8 cellular contexts compared by ENCODE assay signal in the genomic region with DNA sequence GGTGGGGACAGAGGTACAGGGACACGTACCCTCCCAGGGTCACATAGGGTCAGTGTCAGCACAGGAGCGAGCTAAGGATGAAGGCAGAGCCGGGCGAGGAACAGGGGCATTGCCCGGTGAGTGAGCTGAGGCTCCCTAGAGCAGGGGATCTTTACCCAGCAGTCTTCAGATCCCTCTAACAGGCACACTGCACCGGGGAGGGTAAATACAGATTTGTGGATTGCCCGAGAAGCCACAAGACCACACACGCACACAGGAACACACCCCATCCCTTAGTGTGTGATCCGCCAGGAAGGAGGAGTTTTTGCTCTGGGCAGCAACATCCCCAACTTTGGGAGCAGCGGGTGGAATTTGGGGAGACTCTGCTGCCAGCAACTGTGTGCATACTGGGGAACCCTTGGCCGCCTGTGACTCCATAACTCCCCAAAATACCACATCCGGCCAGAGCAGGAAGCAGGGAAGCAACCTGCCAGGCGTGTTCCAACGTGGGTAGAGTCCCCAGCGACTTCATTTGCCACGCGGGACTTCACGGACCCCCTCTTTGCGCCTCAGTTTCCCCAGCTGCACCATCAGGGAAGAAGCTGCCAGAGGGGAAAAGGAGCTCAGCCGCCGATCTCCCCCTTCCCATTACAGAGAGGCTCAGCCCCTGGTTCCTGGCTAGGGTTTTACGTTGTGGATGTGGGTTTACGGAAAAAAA. TPM values are rescaled to one million over a fixed set of nuclear protein-coding genes. Genes with fewer than 3 reads are reported as not detected.
DNase-seq lines count a peak whose midpoint lies in the region; ATAC-seq and TF ChIP-seq lines count a peak whose summit lies in the region.

No MANE protein-coding gene starts in this region.

- H3K4me1 Mint-ChIP-seq in T-helper 17 cell, result peaks cover 30% of the 10 kb centered on the region

- H3K27me3 Mint-ChIP-seq in T-helper 17 cell, result peaks cover 6% of the 10 kb centered on the region

- H3K9me3 ChIP-seq in T-helper 17 cell (ENCODE audit: control insufficient read depth, low read length, poor library complexity, severe bottlenecking) (no peaks in the 10 kb centered on the region), mucosa of rectum (ENCODE audit: control insufficient read depth in 2 of 2, low read length in 2 of 2) (no peaks in the 10 kb centered on the region), tibial nerve (no peaks in the 10 kb centered on the region)

- peak overlapping the region; percentile 86 to 91 for H3K9ac ChIP-seq in mucosa of rectum (ENCODE audit: low read depth in 1 of 2, low read length in 2 of 2)

- intact Hi-C loops in dorsolateral prefrontal cortex (cut with DNase I), result loop anchor here (2.0 to 5.0 kb wide), 3 partner anchors 42 to 60 kb away; partner anchors contain the start of genes GNA11 (in 1 of the 2) and TLE6 (in 1 of the 2)

- H3K27ac ChIP-seq in C4-2B, result peak overlapping the region; percentile 87
- peak overlapping the region in 30 of 59 donors; percentile 11 to 99 (median 94) for H3K27ac ChIP-seq in dorsolateral prefrontal cortex
- H3K27ac ChIP-seq in mucosa of rectum (ENCODE audit: low read depth in 2 of 2, low read length in 2 of 2), result peak overlapping the region; percentile 81 to 95
- peak overlapping the region; percentile 76 to 98 (median 90) for H3K27ac ChIP-seq in tibial nerve

- no peak for TF ChIP-seq CTCF in C4-2B (conservative IDR thresholded peaks at IDR 0.05)
- no peak for TF ChIP-seq CTCF in HFF-Myc (IDR thresholded peaks at IDR 0.05; ENCODE audit: low read depth, low read length, missing control alignments)
- no peak for TF ChIP-seq CTCF in dorsolateral prefrontal cortex (IDR thresholded peaks at IDR 0.05 in 54 of 56, conservative IDR thresholded peaks at IDR 0.05 in 2 of 56; ENCODE audit: low read depth in 1 of 56, partially characterized antibody in 56 of 56)
- no peak for TF ChIP-seq CTCF in tibial nerve (IDR thresholded peaks at IDR 0.05)

- DNase-seq in HFF-Myc (ENCODE audit: extremely low read depth, low read depth) (peak; percentile 17), T-helper 17 cell (peak in 1 of 3 donors; percentile 19), dorsolateral prefrontal cortex (peak in 5 of 10 donors; percentile 14 to 61 (median 36)), tibial nerve (ENCODE audit: low spot score in 2 of 2) (peak in 1 of 2 donors; percentile 41), NCI-H345 treated with DMSO at 0.1 percent for 48 hours (lab: John Stamatoyannopoulos, UW; ENCODE audit: unreplicated experiment) (no peak)

- ATAC-seq in T-helper 17 cell, result peak; percentile 7
- no peak for ATAC-seq in GM18867 (IDR thresholded peaks at IDR 0.05; ENCODE audit: unreplicated experiment)

- H3K36me3 ChIP-seq in mucosa of rectum (ENCODE audit: control insufficient read depth in 2 of 2, insufficient read depth in 2 of 2, low read length in 2 of 2) (no peaks in the 10 kb centered on the region), tibial nerve (no peaks in the 10 kb centered on the region)

- H3K4me3 ChIP-seq in HFF-Myc (replicated peaks; ENCODE audit: low read depth, low read length) (peak overlapping the region; percentile 50), dorsolateral prefrontal cortex (peak overlapping the region; percentile 39 to 95 (median 66)), mucosa of rectum (ENCODE audit: low read length in 2 of 2) (peak overlapping the region; percentile 75 to 87), tibial nerve (peak overlapping the region; percentile 30 to 64 (median 50))

- H3K27me3 ChIP-seq in dorsolateral prefrontal cortex (no peaks in the 10 kb centered on the region), mucosa of rectum (ENCODE audit: control insufficient read depth in 2 of 2, insufficient read depth in 2 of 2, low read length in 2 of 2) (no peaks in the 10 kb centered on the region), tibial nerve (no peaks in the 10 kb centered on the region)

- H3K4me3 Mint-ChIP-seq in T-helper 17 cell, result peak overlapping the region; percentile 95

- H3K4me1 ChIP-seq in mucosa of rectum (ENCODE audit: control insufficient read depth in 2 of 2, insufficient read depth in 2 of 2, low read length in 2 of 2) (peaks cover 14 to 23% of the 10 kb centered on the region in 2 donors), tibial nerve (peaks cover 0 to 39% (median 13%) of the 10 kb centered on the region in 4 donors)

- TF ChIP-seq EP300 in tibial nerve (IDR thresholded peaks at IDR 0.05), result no peak

- peaks cover 2% of the 10 kb centered on the region for H3K36me3 Mint-ChIP-seq in T-helper 17 cell (ENCODE audit: low read depth)

- H3K27ac Mint-ChIP-seq in T-helper 17 cell, result peak overlapping the region; percentile 97

- no peak for TF ChIP-seq POLR2A in tibial nerve (IDR thresholded peaks at IDR 0.05)

- 3% methylated on average over 22 to 23 of the region's 23 CpGs for WGBS in tibial nerve, 2 donors

RNA-seq across cellular contexts. Expression of gene TLE2, which starts 5.9 kb away (rescaled TPM):
- 10 to 100 TPM in 1 of 2 donors, 1 to 10 TPM in 1; 9.5 to 13.1 TPM for total RNA-seq in T-helper 17 cell
- 10 to 100 TPM; 20.7 to 66.1 (median 34.1) TPM for total RNA-seq in dorsolateral prefrontal cortex
- total RNA-seq in tibial nerve, result 100 to 1,000 TPM in 3 of 4 donors, 10 to 100 TPM in 1; 87.5 to 184 (median 122) TPM

RNA-seq across cellular contexts. Expression of gene TLE5, which starts 27.3 kb away (rescaled TPM):
- total RNA-seq in T-helper 17 cell (100 to 1,000 TPM; 869 to 906 TPM), dorsolateral prefrontal cortex (100 to 1,000 TPM; 425 to 952 (median 709) TPM), tibial nerve (1,000 to 10,000 TPM in 1 of 4 donors, 100 to 1,000 TPM in 3; 449 to 1,111 (median 479) TPM)

RNA-seq across cellular contexts. Expression of gene TLE6, which starts 57.6 kb away (rescaled TPM):
- total RNA-seq in T-helper 17 cell, result under 1 TPM in 1 of 2 donors, not detected in 1; 0.29 TPM
- 1 to 10 TPM in 60 of 120 experiments, under 1 TPM in 54, not detected in 6; 0.23 to 3.4 (median 1.1) TPM for total RNA-seq in dorsolateral prefrontal cortex
- 10 to 100 TPM in 1 of 4 donors, 1 to 10 TPM in 1, under 1 TPM in 2; 0.44 to 13.5 (median 2.7) TPM for total RNA-seq in tibial nerve

RNA-seq across cellular contexts. Expression of gene GNA11, which starts 59.2 kb away (rescaled TPM):
- 1 to 10 TPM in 1 of 2 donors, under 1 TPM in 1; 0.85 to 1.6 TPM for total RNA-seq in T-helper 17 cell
- 100 to 1,000 TPM in 1 of 120 experiments, 10 to 100 TPM in 119; 48.7 to 103 (median 61.3) TPM for total RNA-seq in dorsolateral prefrontal cortex
- total RNA-seq in tibial nerve, result 100 to 1,000 TPM in 3 of 4 donors, 10 to 100 TPM in 1; 65.1 to 114 (median 107) TPM
